Comparison of ENCODE assay signal across 24 cellular contexts in genomic region chr3:100225883-100226282, GRCh38.
"Had no signal": no experiment of that assay in that cellular context is flagged by ENCODE, and none has a peak within 500 bp of the region (broad histone marks: within the 10 kb centered on the region; RNA-seq: fewer than 3 reads in every experiment).

No MANE protein-coding gene starts in this region.

- FAIRE-seq: endometrium, kidney, pancreas had no signal

- H3K4me1 ChIP-seq: pancreas, tibial nerve, upper lobe of left lung, uterus had no signal

- ATAC-seq: effector memory CD8-positive, alpha-beta T cell; naive thymus-derived CD8-positive, alpha-beta T cell; pancreas; stimulated activated naive B cell treated with anti-CD40 and anti-IgM and Interleukin-4, amounts not matched to agents 10 μg/mL and 1 μg/mL and 100 μg/mL, for 72 hours had no signal

- H3K27ac ChIP-seq: hepatocyte, neutrophil, pancreas, thoracic aorta, tibial nerve, uterus had no signal

- H3K9me3 ChIP-seq: gastrocnemius medialis, neutrophil, pancreas, sigmoid colon, upper lobe of left lung, uterus had no signal

- H3K36me3 ChIP-seq: gastrocnemius medialis, neutrophil, pancreas, right atrium auricular region, sigmoid colon, thoracic aorta, tibial nerve, upper lobe of left lung, uterus had no signal

- DNase-seq: cerebellar nuclear complex; cortex of kidney; effector memory CD8-positive, alpha-beta T cell; erythroblast; foreskin fibroblast; gastrocnemius medialis; head of caudate nucleus; kidney; mesendoderm; naive thymus-derived CD8-positive, alpha-beta T cell; nephron progenitor cell; pancreas; sigmoid colon; stimulated activated CD4-positive, alpha-beta T cell treated with anti-CD3 and anti-CD28 coated beads, Interleukin-15, amount 100 ng/mL, for 24 hours; stimulated activated CD4-positive, alpha-beta T cell treated with anti-CD3 and anti-CD28 coated beads, Interleukin-2, amount 100 ng/mL, for 48 hours; stimulated activated naive B cell treated with anti-CD40 and anti-IgM and Interleukin-4, amounts not matched to agents 10 μg/mL and 1 μg/mL and 100 μg/mL, for 72 hours; uterus had no signal

- H3K27me3 ChIP-seq: gastrocnemius medialis, hepatocyte, neutrophil, pancreas, right atrium auricular region, sigmoid colon, tibial nerve, upper lobe of left lung, uterus had no signal

- H3K4me2 ChIP-seq: hepatocyte had no signal

- H2AFZ ChIP-seq: hepatocyte had no signal

- H3K79me2 ChIP-seq: hepatocyte had no signal

- H3K4me3 ChIP-seq: gastrocnemius medialis, hepatocyte, pancreas, right atrium auricular region, sigmoid colon, thoracic aorta, tibial nerve, upper lobe of left lung, uterus had no signal
